ENCODE assay signal across 17 cellular contexts in the genomic region with DNA sequence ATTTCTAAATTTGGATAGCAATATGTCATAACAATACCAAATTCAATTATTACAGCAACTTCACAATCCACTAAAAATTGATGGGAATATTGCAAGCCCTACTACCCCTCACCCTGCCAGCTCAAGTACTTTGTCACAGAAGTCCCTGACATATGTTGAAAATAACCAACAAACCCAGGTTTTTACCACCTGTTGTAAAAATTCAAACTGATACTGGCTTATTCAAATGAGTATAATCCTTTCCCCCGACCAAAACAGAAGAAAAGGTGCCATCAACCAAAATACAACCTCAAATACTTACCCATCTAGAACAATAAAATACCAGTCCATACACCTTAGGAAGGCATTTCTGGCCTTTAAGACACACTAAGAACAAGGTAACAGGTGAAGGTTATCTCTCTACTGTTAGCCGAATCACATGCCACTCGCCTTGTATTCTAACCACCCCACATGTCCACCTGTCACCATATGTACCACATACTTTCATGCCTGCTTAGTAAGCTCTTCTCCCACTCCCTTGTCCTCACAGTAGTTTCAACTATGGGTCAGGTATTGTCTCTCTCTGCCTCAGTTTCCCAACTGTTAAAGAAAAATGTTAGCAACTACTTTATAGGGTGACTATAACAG. TPM values are rescaled to one million over a fixed set of nuclear protein-coding genes. Genes with fewer than 3 reads are reported as not detected.
A peak's percentile ranks its signal among the peaks of the same experiment; 100 is the strongest.
DNase-seq lines count a peak whose midpoint lies in the region; FAIRE-seq and TF ChIP-seq lines count a peak whose summit lies in the region.
"Had no signal": no experiment of that assay in that cellular context is flagged by ENCODE, and none has a peak within 500 bp of the region (broad histone marks: within the 10 kb centered on the region; RNA-seq: fewer than 3 reads in every experiment).

No MANE protein-coding gene starts in this region.

- H3K27me3 ChIP-seq in OCI-LY3 (ENCODE audit: low read depth, low read length) = no peaks in the 10 kb centered on the region
- no peaks in the 10 kb centered on the region for H3K27me3 ChIP-seq in vagina
- H3K27me3 ChIP-seq: BLaER1 had no signal

- H3K4me1 ChIP-seq in OCI-LY3 (ENCODE audit: low read length) (peaks cover 44% of the 10 kb centered on the region), vagina (peaks cover 28% of the 10 kb centered on the region)
- H3K4me1 ChIP-seq: BLaER1 had no signal

- H3K4me3 ChIP-seq in OCI-LY3 (ENCODE audit: low read length) = peak overlapping the region; percentile 40
- H3K4me3 ChIP-seq in vagina = no peak overlapping the region
- H3K4me3 ChIP-seq: BLaER1 had no signal

- DNase-seq in DMS53 (lab: John Stamatoyannopoulos, UW) (peak; percentile 10), DMS53 treated with DMSO at 0.1 percent for 48 hours (lab: John Stamatoyannopoulos, UW; ENCODE audit: unreplicated experiment) (no peak), GM12891 (ENCODE audit: insufficient read length, low spot score) (no peak), myocyte (ENCODE audit: low read depth) (peak; percentile 16), NCI-H146 treated with DMSO at 0.1 percent for 48 hours (lab: John Stamatoyannopoulos, UW; ENCODE audit: unreplicated experiment) (no peak), vagina (ENCODE audit: extremely low spot score in 2 of 2) (no peak), T-helper 2 cell (no peak)
- DNase-seq: 8988T; CD8-positive, alpha-beta memory T cell; NCI-H1436 treated with DMSO at 0.1 percent for 48 hours; NCI-H2081 treated with DMSO at 0.1 percent for 48 hours; NCI-H226; NCI-H748 treated with DMSO at 0.1 percent for 48 hours; SK-N-SH had no signal

- peak; percentile 62 for FAIRE-seq in GM12891 (lab: Jason Lieb, UNC)
- FAIRE-seq: H1 had no signal

- H2AFZ ChIP-seq in OCI-LY3 (ENCODE audit: low read depth, low read length) = no peak overlapping the region

- TF ChIP-seq CTCF in OCI-LY3 (IDR thresholded peaks at IDR 0.05; ENCODE audit: low read depth, low read length) (no peak), vagina (IDR thresholded peaks at IDR 0.05) (no peak)

- H3K9me3 ChIP-seq in OCI-LY3 (ENCODE audit: insufficient read depth, low read length) (peaks cover 9% of the 10 kb centered on the region), vagina (no peaks in the 10 kb centered on the region)
- H3K9me3 ChIP-seq: SK-N-SH had no signal

- intact Hi-C loops in vagina (cut with DNase I) = no loop called here

- H3K27ac ChIP-seq in OCI-LY3 (ENCODE audit: low read length) = no peak overlapping the region
- H3K27ac ChIP-seq in vagina = no peak overlapping the region
- H3K27ac ChIP-seq: BLaER1 had no signal

- TF ChIP-seq POLR2A in GM12891 (IDR thresholded peaks at IDR 0.05; ENCODE audit: low read depth, low read length) = no peak
- TF ChIP-seq POLR2A in vagina (IDR thresholded peaks at IDR 0.05) = no peak

- no peak overlapping the region for H3K9ac ChIP-seq in OCI-LY3 (ENCODE audit: low read length)
- H3K9ac ChIP-seq: BLaER1, SK-N-SH had no signal

- peaks cover 60% of the 10 kb centered on the region for H4K20me1 ChIP-seq in OCI-LY3 (ENCODE audit: insufficient read depth, low read length)

- peaks cover 37% of the 10 kb centered on the region for H3K36me3 ChIP-seq in OCI-LY3 (replicated peaks; ENCODE audit: low read depth, low read length)
- peaks cover 0 to 3% of the 10 kb centered on the region in 2 donors for H3K36me3 ChIP-seq in vagina

- peaks cover 93% of the 10 kb centered on the region for H3K79me2 ChIP-seq in OCI-LY3 (ENCODE audit: low read length)

- peak overlapping the region; percentile 71 for H3K4me2 ChIP-seq in OCI-LY3 (ENCODE audit: low read length)
- H3K4me2 ChIP-seq: BLaER1, SK-N-SH had no signal

TF ChIP-seq in GM12891, 5 proteins besides CTCF, POLR2A, EP300 and RAD21:
- TF ChIP-seq SPI1 (IDR thresholded peaks at IDR 0.05; ENCODE audit: low read depth, low read length) (no peak), POLR2AphosphoS5 (IDR thresholded peaks at IDR 0.05; ENCODE audit: low read depth, low read length) (no peak), TAF1 (IDR thresholded peaks at IDR 0.05; ENCODE audit: low read depth, low read length) (no peak), PAX5 (IDR thresholded peaks at IDR 0.05; ENCODE audit: insufficient read depth, low read length, severe bottlenecking) (no peak), POU2F2 (IDR thresholded peaks at IDR 0.05; ENCODE audit: low read depth, low read length) (no peak)

RNA-seq across cellular contexts. Expression of gene USP12, which starts 53.1 kb away (rescaled TPM):
- polyA plus RNA-seq in GM12891 (2012; ENCODE audit: low read depth, missing spikeins) = 18.8 TPM
- 42.9 and 43.9 TPM in 2 replicates for total RNA-seq in myocyte
- polyA plus RNA-seq in myocyte (2012) = 21.3 TPM
- 20.9 TPM for total RNA-seq in vagina

Comparison
In these comparisons a context has a peak if more than half of its experiments do, and no peak if none do; other contexts are left out.
1. DNase-seq: peak in DMS53 (single experiment) and myocyte (single experiment); none in DMS53 treated with DMSO at 0.1 percent for 48 hours (single experiment), GM12891 (single experiment), NCI-H146 treated with DMSO at 0.1 percent for 48 hours (single experiment), vagina (0 of 2) and T-helper 2 cell (0 of 5).